16 cellular contexts compared by ENCODE assay signal in the genomic region with DNA sequence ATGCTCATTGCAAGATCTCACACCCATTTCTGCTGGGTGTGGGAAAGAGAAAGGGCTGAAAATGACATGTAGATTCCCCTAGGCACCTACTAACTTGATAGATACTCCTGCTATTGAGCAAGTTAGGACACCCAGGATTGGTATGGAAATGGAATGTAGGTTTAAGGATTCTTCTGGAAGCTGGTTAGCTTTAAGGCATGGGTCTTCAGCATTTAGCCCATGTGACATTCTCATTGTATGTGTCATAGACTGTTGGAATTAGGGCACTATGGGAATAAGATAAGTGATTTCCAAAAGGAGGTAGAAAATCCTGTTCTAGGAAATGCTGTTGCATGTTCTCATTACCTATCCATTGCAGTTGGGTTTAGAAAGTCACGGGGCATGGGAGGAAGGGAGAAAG.
DNase-seq lines count a peak whose midpoint lies in the region; TF ChIP-seq lines count a peak whose summit lies in the region.
"Had no signal": no experiment of that assay in that cellular context is flagged by ENCODE, and none has a peak within 500 bp of the region (broad histone marks: within the 10 kb centered on the region; RNA-seq: fewer than 3 reads in every experiment).

No MANE protein-coding gene starts in this region.

- H3K4me1 Mint-ChIP-seq in chondrocyte (ENCODE audit: low read depth) (peaks cover 79% of the 10 kb centered on the region), CD14-positive monocyte (peaks cover 37% of the 10 kb centered on the region)
- H3K4me1 Mint-ChIP-seq in activated naive CD4-positive, alpha-beta T cell treated with anti-CD3 and anti-CD28 coated beads for 36 hours (ENCODE audit: low read depth), result peaks cover 12% of the 10 kb centered on the region

- H3K9me3 Mint-ChIP-seq in chondrocyte (ENCODE audit: low read depth), result peaks cover 3% of the 10 kb centered on the region
- H3K9me3 Mint-ChIP-seq in CD14-positive monocyte, result peaks cover 0 to 5% (median 0%) of the 10 kb centered on the region in 7 donors
- H3K9me3 Mint-ChIP-seq in activated naive CD4-positive, alpha-beta T cell treated with anti-CD3 and anti-CD28 coated beads for 36 hours, result no peaks in the 10 kb centered on the region
- H3K9me3 Mint-ChIP-seq: activated CD4-positive, alpha-beta T cell treated with anti-CD3 and anti-CD28 coated beads, Interleukin-2, amount 10 ng/mL, durations not matched to agents 24 days and 14 days had no signal

- H3K4me3 Mint-ChIP-seq in chondrocyte (ENCODE audit: unreplicated experiment) (no peak overlapping the region), CD14-positive monocyte (no peak overlapping the region)
- no peak overlapping the region for H3K4me3 Mint-ChIP-seq in activated naive CD4-positive, alpha-beta T cell treated with anti-CD3 and anti-CD28 coated beads for 36 hours
- H3K4me3 Mint-ChIP-seq: activated CD4-positive, alpha-beta T cell treated with anti-CD3 and anti-CD28 coated beads, Interleukin-2, amount 10 ng/mL, durations not matched to agents 24 days and 14 days had no signal

- intact Hi-C loops in CD14-positive monocyte (cut with micrococcal nuclease), result no loop called here
- intact Hi-C loops in activated naive CD4-positive, alpha-beta T cell treated with anti-CD3 and anti-CD28 coated beads for 36 hours (cut with micrococcal nuclease), result no loop called here

- CTCF ChIA-PET in activated naive CD4-positive, alpha-beta T cell treated with anti-CD3 and anti-CD28 coated beads for 36 hours (lab: Charles Lee), result no interaction called here

- TF ChIP-seq CTCF in chondrocyte (IDR thresholded peaks at IDR 0.05) (no peak), CD14-positive monocyte (IDR thresholded peaks at IDR 0.05) (no peak)

- peak; percentile 24 for DNase-seq in AG08396 (ENCODE audit: low spot score)
- DNase-seq in HT1080 (ENCODE audit: low read depth), result peak; percentile 69
- DNase-seq in chondrocyte (ENCODE audit: low spot score), result no peak
- DNase-seq in kidney tubule cell (ENCODE audit: low spot score), result peak; percentile 76
- DNase-seq in ureter (ENCODE audit: low spot score), result no peak
- no peak for DNase-seq in CD14-positive monocyte (ENCODE audit: low spot score)
- no peak for DNase-seq in midbrain (lab: John Stamatoyannopoulos, UW)
- DNase-seq in activated naive CD4-positive, alpha-beta T cell treated with anti-CD3 and anti-CD28 coated beads for 36 hours, result no peak
- DNase-seq: activated CD4-positive, alpha-beta T cell treated with anti-CD3 and anti-CD28 coated beads, Interleukin-2, amount 10 ng/mL, durations not matched to agents 24 days and 14 days; activated naive CD4-positive, alpha-beta T cell treated with Interleukin-2 at 50 U/mL for 16 hours; head of caudate nucleus; NCI-H1436; occipital lobe; small intestine; stimulated activated naive CD4-positive, alpha-beta T cell; upper lobe of right lung had no signal

- no peaks in the 10 kb centered on the region for H3K36me3 Mint-ChIP-seq in chondrocyte (ENCODE audit: low read depth)
- peaks cover 49 to 61% of the 10 kb centered on the region in 2 donors for H3K36me3 Mint-ChIP-seq in CD14-positive monocyte
- peaks cover 15% of the 10 kb centered on the region for H3K36me3 Mint-ChIP-seq in activated naive CD4-positive, alpha-beta T cell treated with anti-CD3 and anti-CD28 coated beads for 36 hours (ENCODE audit: low read depth)

- H3K27me3 Mint-ChIP-seq in chondrocyte (ENCODE audit: low read depth) (no peaks in the 10 kb centered on the region), CD14-positive monocyte (ENCODE audit: low read depth in 3 of 3) (no peaks in the 10 kb centered on the region)
- no peaks in the 10 kb centered on the region for H3K27me3 Mint-ChIP-seq in activated naive CD4-positive, alpha-beta T cell treated with anti-CD3 and anti-CD28 coated beads for 36 hours (ENCODE audit: low read depth)
- H3K27me3 Mint-ChIP-seq: activated CD4-positive, alpha-beta T cell treated with anti-CD3 and anti-CD28 coated beads, Interleukin-2, amount 10 ng/mL, durations not matched to agents 24 days and 14 days had no signal

- peak overlapping the region; percentile 85 for H3K27ac Mint-ChIP-seq in chondrocyte (ENCODE audit: unreplicated experiment)
- H3K27ac Mint-ChIP-seq in CD14-positive monocyte, result peak overlapping the region in 1 of 7 donors; percentile 51
- H3K27ac Mint-ChIP-seq in activated naive CD4-positive, alpha-beta T cell treated with anti-CD3 and anti-CD28 coated beads for 36 hours, result no peak overlapping the region
- H3K27ac Mint-ChIP-seq: activated CD4-positive, alpha-beta T cell treated with anti-CD3 and anti-CD28 coated beads, Interleukin-2, amount 10 ng/mL, durations not matched to agents 24 days and 14 days had no signal

Comparison
In these comparisons a context has a peak if more than half of its experiments do, and no peak if none do; other contexts are left out.
1. DNase-seq: peak in AG08396 (single experiment), HT1080 (single experiment) and kidney tubule cell (single experiment); none in chondrocyte (single experiment), ureter (single experiment), CD14-positive monocyte (single experiment), midbrain (single experiment) and activated naive CD4-positive, alpha-beta T cell treated with anti-CD3 and anti-CD28 coated beads for 36 hours (single experiment).